8 cellular contexts compared by ENCODE assay signal in the genomic region with DNA sequence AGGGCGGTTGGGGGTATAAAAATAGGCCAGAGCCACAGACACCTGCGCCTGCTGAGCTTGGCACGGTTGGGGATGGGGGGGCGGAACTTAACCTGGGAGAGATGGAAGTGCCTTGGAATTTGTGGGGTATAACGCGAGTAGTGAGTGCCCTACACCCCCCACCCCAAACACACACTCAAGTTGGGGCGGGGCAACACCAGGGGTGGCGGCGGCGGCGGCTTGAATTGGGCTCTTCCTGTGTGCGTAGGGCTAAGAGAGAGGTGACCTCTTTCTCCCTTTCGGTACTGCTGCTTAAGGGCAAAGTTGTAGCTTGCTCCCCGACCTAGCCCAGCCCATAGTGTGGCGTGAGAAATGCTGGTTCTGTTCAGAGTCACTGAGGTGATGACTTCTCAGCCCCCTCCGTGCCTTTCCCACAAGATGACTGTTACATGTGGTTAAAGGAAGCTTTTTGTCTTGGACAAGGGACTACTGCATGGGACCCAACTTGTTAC. TPM values are rescaled to one million over a fixed set of nuclear protein-coding genes. Genes with fewer than 3 reads are reported as not detected.
A peak's percentile ranks its signal among the peaks of the same experiment; 100 is the strongest.
DNase-seq lines count a peak whose midpoint lies in the region; ATAC-seq and TF ChIP-seq lines count a peak whose summit lies in the region.

No MANE protein-coding gene starts in this region.

- no peaks in the 10 kb centered on the region for H4K20me1 ChIP-seq in smooth muscle cell (ENCODE audit: low read depth)

- peak; percentile 49 for ATAC-seq in HG02943 (IDR thresholded peaks at IDR 0.05; ENCODE audit: low read depth, unreplicated experiment)

- H3K4me3 Mint-ChIP-seq in activated naive CD4-positive, alpha-beta T cell treated with anti-CD3 and anti-CD28 coated beads, Interleukin-2, amount 10 ng/mL, durations not matched to agents 7 days and 5 days: peak overlapping the region; percentile 90

- H3K4me2 ChIP-seq in smooth muscle cell: peak overlapping the region; percentile 81

- peak overlapping the region; percentile 70 for H3K27ac ChIP-seq in smooth muscle cell (ENCODE audit: low read depth)

- TF ChIP-seq POLR2A in GM18951 (IDR thresholded peaks at IDR 0.05; ENCODE audit: extremely low read depth, insufficient read depth, insufficient read length): peak; percentile 33

- no peaks in the 10 kb centered on the region for H3K36me3 ChIP-seq in smooth muscle cell (ENCODE audit: low read depth)

- no peaks in the 10 kb centered on the region for H3K9me3 Mint-ChIP-seq in activated naive CD4-positive, alpha-beta T cell treated with anti-CD3 and anti-CD28 coated beads, Interleukin-2, amount 10 ng/mL, durations not matched to agents 7 days and 5 days

- in situ Hi-C loops in GM18951 (cut with MboI; ENCODE audit: low sequenced_read_pairs, unreplicated experiment) (no loop called here), G401 (cut with HindIII; ENCODE audit: low sequenced_read_pairs) (no loop called here)

- WGBS in smooth muscle cell (ENCODE audit: low lambda C conversion rate): 48% methylated on average over 16 of the region's 16 CpGs

- no peak overlapping the region for H2AFZ ChIP-seq in smooth muscle cell (ENCODE audit: low read depth)

- H3K27me3 ChIP-seq in smooth muscle cell (ENCODE audit: low read depth): no peaks in the 10 kb centered on the region

- H3F3A ChIP-seq in smooth muscle cell (ENCODE audit: low read depth): no peaks in the 10 kb centered on the region

- peaks cover 12% of the 10 kb centered on the region for H3K4me1 ChIP-seq in smooth muscle cell (ENCODE audit: low read depth)

- H3K9ac ChIP-seq in smooth muscle cell (ENCODE audit: low read depth): peak overlapping the region; percentile 83

- peak overlapping the region; percentile 77 for H3K4me3 ChIP-seq in smooth muscle cell

- no peaks in the 10 kb centered on the region for H3K9me3 ChIP-seq in smooth muscle cell (replicated peaks; ENCODE audit: low read depth)

- H3K36me3 Mint-ChIP-seq in activated naive CD4-positive, alpha-beta T cell treated with anti-CD3 and anti-CD28 coated beads, Interleukin-2, amount 10 ng/mL, durations not matched to agents 7 days and 5 days: peaks cover 14% of the 10 kb centered on the region

- H3K4me1 Mint-ChIP-seq in activated naive CD4-positive, alpha-beta T cell treated with anti-CD3 and anti-CD28 coated beads, Interleukin-2, amount 10 ng/mL, durations not matched to agents 7 days and 5 days: peaks cover 48% of the 10 kb centered on the region

- no peaks in the 10 kb centered on the region for H3K27me3 Mint-ChIP-seq in activated naive CD4-positive, alpha-beta T cell treated with anti-CD3 and anti-CD28 coated beads, Interleukin-2, amount 10 ng/mL, durations not matched to agents 7 days and 5 days

- intact Hi-C loops in posterior vena cava (cut with DNase I): no loop called here

- peaks cover 34% of the 10 kb centered on the region for H3K79me2 ChIP-seq in smooth muscle cell (ENCODE audit: low read depth)

- peak overlapping the region; percentile 94 for H3K27ac Mint-ChIP-seq in activated naive CD4-positive, alpha-beta T cell treated with anti-CD3 and anti-CD28 coated beads, Interleukin-2, amount 10 ng/mL, durations not matched to agents 7 days and 5 days

- CTCF ChIA-PET in activated naive CD4-positive, alpha-beta T cell treated with anti-CD3 and anti-CD28 coated beads, Interleukin-2, amount 10 ng/mL, durations not matched to agents 7 days and 5 days (lab: Charles Lee): interaction anchor here (0.8 kb wide), 1 partner anchor 196 kb away, joined by 3 read pairs; no protein-coding TSS in a partner anchor

- DNase-seq in RPMI8226 (peak; percentile 62), hepatic stellate cell (ENCODE audit: low spot score) (peak; percentile 7), smooth muscle cell (lab: John Stamatoyannopoulos, UW; ENCODE audit: unreplicated experiment) (no peak), posterior vena cava (ENCODE audit: low spot score) (no peak), G401 (ENCODE audit: low spot score) (no peak)
- DNase-seq in activated naive CD4-positive, alpha-beta T cell treated with anti-CD3 and anti-CD28 coated beads, Interleukin-2, amount 10 ng/mL, durations not matched to agents 7 days and 5 days: peak; percentile 67

- TF ChIP-seq CTCF in smooth muscle cell (IDR thresholded peaks at IDR 0.05; ENCODE audit: borderline replicate concordance, insufficient read depth, poor library complexity, severe bottlenecking): no peak

RNA-seq across cellular contexts. Expression of a gene that starts 0.8 kb away (rescaled TPM):
- total RNA-seq in smooth muscle cell (50.9 and 56.3 TPM in 2 replicates), posterior vena cava (10 to 100 TPM in 1 of 2 donors, 1 to 10 TPM in 1; 8.9 to 15.4 TPM)
- 13.2 and 13.8 TPM in 2 replicates for polyA plus RNA-seq in smooth muscle cell
- 3.0 and 3.1 TPM in 2 replicates for total RNA-seq in G401 (2014; rRNA removed; shearing (Covaris generic))

Comparison
In these comparisons a context has a peak if more than half of its experiments do, and no peak if none do; other contexts are left out.
1. DNase-seq: peak in RPMI8226 (single experiment), activated naive CD4-positive, alpha-beta T cell treated with anti-CD3 and anti-CD28 coated beads, Interleukin-2, amount 10 ng/mL, durations not matched to agents 7 days and 5 days (single experiment) and hepatic stellate cell (single experiment); none in smooth muscle cell (single experiment), posterior vena cava (single experiment) and G401 (single experiment).